21 cellular contexts compared by ENCODE assay signal in the genomic region with DNA sequence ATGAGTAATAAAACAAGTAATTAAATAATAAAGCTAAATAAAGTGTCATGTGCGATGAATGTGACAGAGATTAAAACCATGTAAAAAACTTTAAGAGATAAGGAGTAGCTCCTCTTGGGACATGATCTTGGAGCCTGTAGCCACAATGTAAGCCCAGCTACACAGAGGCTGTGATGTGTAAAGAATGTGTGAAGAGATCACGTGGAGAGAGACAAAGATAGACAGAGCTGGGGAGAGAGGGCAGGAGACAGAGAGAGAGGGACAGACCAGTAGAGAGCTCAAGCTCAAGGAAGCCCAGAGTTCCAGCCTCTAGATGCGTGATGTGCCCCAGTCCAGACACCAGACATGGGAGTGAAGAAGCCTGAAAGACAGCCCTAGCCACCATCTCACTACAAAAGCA.
A peak's percentile ranks its signal among the peaks of the same experiment; 100 is the strongest.
DNase-seq lines count a peak whose midpoint lies in the region; ATAC-seq and TF ChIP-seq lines count a peak whose summit lies in the region.
"Had no signal": no experiment of that assay in that cellular context is flagged by ENCODE, and none has a peak within 500 bp of the region (broad histone marks: within the 10 kb centered on the region; RNA-seq: fewer than 3 reads in every experiment).

No MANE protein-coding gene starts in this region.

- H3K4me2 ChIP-seq in BLaER1, result peak overlapping the region; percentile 30; the same call in 1 of the 2 replicates
- H3K4me2 ChIP-seq in mesenchymal stem cell (ENCODE audit: low read length, poor library complexity, severe bottlenecking), result no peak overlapping the region
- H3K4me2 ChIP-seq: A549 had no signal

- peaks cover 26% of the 10 kb centered on the region for H3K4me1 ChIP-seq in BLaER1
- H3K4me1 ChIP-seq in heart right ventricle, result peaks cover 0 to 26% (median 20%) of the 10 kb centered on the region in 9 donors
- no peaks in the 10 kb centered on the region for H3K4me1 ChIP-seq in mesenchymal stem cell (ENCODE audit: control insufficient read depth, insufficient read depth, low read depth, low read length)

- H3K4ac ChIP-seq in mesenchymal stem cell (ENCODE audit: low read depth in 1 of 2, low read length in 2 of 2), result peak overlapping the region in 1 of 2 experiments; percentile 18

- H3K27me3 ChIP-seq in BLaER1, result no peaks in the 10 kb centered on the region
- H3K27me3 ChIP-seq in heart right ventricle, result no peaks in the 10 kb centered on the region
- H3K27me3 ChIP-seq in mesenchymal stem cell (ENCODE audit: control insufficient read depth in 1 of 2, insufficient read depth in 1 of 2, low read length in 2 of 2), result no peaks in the 10 kb centered on the region

- no peaks in the 10 kb centered on the region for H4K20me1 ChIP-seq in BLaER1

- no peak overlapping the region for H2BK120ac ChIP-seq in mesenchymal stem cell (ENCODE audit: low read depth, low read length)

- 49 to 59% methylated on average over 3 of the region's 3 CpGs for WGBS in heart right ventricle, 2 donors
- WGBS in mesenchymal stem cell, result 87% methylated on average over 3 of the region's 3 CpGs

- H2AK5ac ChIP-seq in mesenchymal stem cell (ENCODE audit: low read length, severe bottlenecking), result no peak overlapping the region

- DNase-seq in Right ventricle myocardium inferior (ENCODE audit: missing footprints) (no peak), cardiac septum (ENCODE audit: low spot score) (no peak), heart right ventricle (no peak), mesenchymal stem cell (no peak), RPMI8226 (no peak)
- DNase-seq in activated CD4-positive, alpha-beta T cell treated with anti-CD3 and anti-CD28 coated beads, Interleukin-2, amount 50 U/mL, for 4 hours, result no peak
- DNase-seq: AML-193; CD4-positive, CD25-positive, alpha-beta regulatory T cell; CD8-positive, alpha-beta memory T cell; COR-L47; DMS 273 treated with DMSO at 0.1 percent for 48 hours; DMS53; DND-41; EL; H9 had no signal

- H3K36me3 ChIP-seq in BLaER1 (no peaks in the 10 kb centered on the region), heart right ventricle (no peaks in the 10 kb centered on the region), mesenchymal stem cell (ENCODE audit: control insufficient read depth in 1 of 2, insufficient read depth in 2 of 2, low read depth in 1 of 2, low read length in 2 of 2) (no peaks in the 10 kb centered on the region)

- no peak for TF ChIP-seq CTCF in heart right ventricle (IDR thresholded peaks at IDR 0.05)

- H4K91ac ChIP-seq in mesenchymal stem cell (ENCODE audit: low read length), result peak overlapping the region; percentile 57

- no peaks in the 10 kb centered on the region for H3K79me1 ChIP-seq in mesenchymal stem cell (replicated peaks; ENCODE audit: low read length, poor library complexity, severe bottlenecking)

- intact Hi-C loops in Right ventricle myocardium inferior (cut with DNase I), result loop anchor here (10.0 kb wide), 1 partner anchor 107 kb away; no protein-coding TSS in a partner anchor
- intact Hi-C loops in cardiac septum (cut with DNase I), result loop anchor here (10.0 kb wide), 3 partner anchors 107 to 1013 kb away; partner anchors contain the start of gene IGFBP3
- intact Hi-C loops in heart right ventricle (cut with DNase I), result loop anchor here in 6 of 10 donors (10.0 kb wide), 7 partner anchors 83 to 1013 kb away; partner anchors contain the start of gene IGFBP3 (in 2 of the 6)

- peak overlapping the region in 1 of 2 experiments; percentile 38 for H2BK12ac ChIP-seq in mesenchymal stem cell (ENCODE audit: low read length in 2 of 2)

- H2BK15ac ChIP-seq in mesenchymal stem cell (ENCODE audit: low read depth, poor library complexity, severe bottlenecking), result no peak overlapping the region

- peak overlapping the region in 1 of 2 experiments; percentile 52 for H3K18ac ChIP-seq in mesenchymal stem cell (ENCODE audit: low read depth in 1 of 2, low read length in 2 of 2)

- no peak overlapping the region for H2BK5ac ChIP-seq in mesenchymal stem cell (ENCODE audit: low read depth, low read length, poor library complexity, severe bottlenecking)

- H3K9me3 ChIP-seq in BLaER1 (0 out of 2 replicates have a peak, but pooled peaks cover 3% of the 10 kb centered on the region), heart right ventricle (no peaks in the 10 kb centered on the region), mesenchymal stem cell (ENCODE audit: control insufficient read depth, low read length) (no peaks in the 10 kb centered on the region)
- H3K9me3 ChIP-seq: A549 had no signal

- no peak overlapping the region for H3K4me3 ChIP-seq in BLaER1
- no peak overlapping the region for H3K4me3 ChIP-seq in heart right ventricle
- H3K4me3 ChIP-seq in mesenchymal stem cell (ENCODE audit: insufficient read depth in 1 of 2, low read depth in 1 of 2, low read length in 2 of 2), result no peak overlapping the region
- H3K4me3 ChIP-seq: A549, GM12878 had no signal

- no peak overlapping the region for H3K9ac ChIP-seq in BLaER1
- H3K9ac ChIP-seq in mesenchymal stem cell (ENCODE audit: low read length), result no peak overlapping the region

- H3K27ac ChIP-seq in BLaER1 (no peak overlapping the region), heart right ventricle (no peak overlapping the region), mesenchymal stem cell (ENCODE audit: low read length, poor library complexity, severe bottlenecking) (no peak overlapping the region)
- H3K27ac ChIP-seq: 22Rv1, A549 had no signal

- no peak overlapping the region for H4K8ac ChIP-seq in mesenchymal stem cell (ENCODE audit: low read length)

- ATAC-seq in Right ventricle myocardium inferior (peak; percentile 73), heart right ventricle (peak in 5 of 8 donors; percentile 31 to 74 (median 59)), HG02870 (IDR thresholded peaks at IDR 0.05; ENCODE audit: unreplicated experiment) (no peak)
- ATAC-seq: A549, GM12878, HepG2 had no signal

- no peak overlapping the region for H2AFZ ChIP-seq in mesenchymal stem cell (ENCODE audit: low read depth, low read length)

- H3K23ac ChIP-seq in mesenchymal stem cell (ENCODE audit: low read length in 2 of 2), result no peak overlapping the region

- no peak overlapping the region for H3K14ac ChIP-seq in mesenchymal stem cell (ENCODE audit: low read length in 2 of 2)
